12 cellular contexts compared by ENCODE assay signal in the genomic region with DNA sequence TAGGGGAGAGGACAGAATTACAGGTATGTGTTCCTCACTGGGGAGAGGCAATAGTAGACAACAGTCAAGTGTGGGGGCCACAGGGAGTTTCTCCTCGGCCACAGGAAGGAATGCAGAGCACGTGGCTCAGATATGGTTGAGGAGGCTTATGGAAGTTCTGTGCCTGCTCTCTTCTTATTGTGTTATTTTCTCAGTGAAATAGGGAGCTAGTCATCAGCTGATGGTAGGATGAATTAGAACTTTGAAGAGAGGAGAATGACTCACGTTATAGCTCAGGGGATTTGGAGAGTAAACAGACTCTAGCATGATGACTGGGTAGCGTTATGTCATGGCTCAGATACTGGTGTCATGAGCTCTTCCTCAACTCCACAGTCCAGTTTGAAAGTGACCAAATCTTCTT.
DNase-seq lines count a peak whose midpoint lies in the region; ATAC-seq, FAIRE-seq and TF ChIP-seq lines count a peak whose summit lies in the region.
"Had no signal": no experiment of that assay in that cellular context is flagged by ENCODE, and none has a peak within 500 bp of the region (broad histone marks: within the 10 kb centered on the region; RNA-seq: fewer than 3 reads in every experiment).

No MANE protein-coding gene starts in this region.

- H3K27me3 ChIP-seq in brain microvascular endothelial cell (replicated peaks) (no peaks in the 10 kb centered on the region), keratinocyte (ENCODE audit: control insufficient read depth, extremely low read depth, insufficient read depth, low read length) (no peaks in the 10 kb centered on the region)
- H3K27me3 ChIP-seq: BLaER1 had no signal

- no peaks in the 10 kb centered on the region for H4K20me1 ChIP-seq in keratinocyte (ENCODE audit: control insufficient read depth, extremely low read depth, insufficient read depth, low read length)
- H4K20me1 ChIP-seq: BLaER1 had no signal

- H3K9ac ChIP-seq in keratinocyte (ENCODE audit: control insufficient read depth, extremely low read depth, insufficient read depth, low read length) = no peak overlapping the region
- H3K9ac ChIP-seq: BLaER1 had no signal

- H3K36me3 ChIP-seq in brain microvascular endothelial cell (replicated peaks) (no peaks in the 10 kb centered on the region), keratinocyte (ENCODE audit: control insufficient read depth in 2 of 2, extremely low read depth in 1 of 2, insufficient read depth in 2 of 2, low read length in 2 of 2) (no peaks in the 10 kb centered on the region)
- H3K36me3 ChIP-seq: BLaER1 had no signal

- no peaks in the 10 kb centered on the region for H3K9me3 ChIP-seq in keratinocyte (ENCODE audit: control insufficient read depth, low read depth, low read length)
- H3K9me3 ChIP-seq: BLaER1 had no signal

- H2AFZ ChIP-seq in keratinocyte (ENCODE audit: control insufficient read depth, low read length) = no peak overlapping the region

- H3K79me2 ChIP-seq in keratinocyte (ENCODE audit: control insufficient read depth, insufficient read depth, low read length) = no peaks in the 10 kb centered on the region

- peaks cover 5% of the 10 kb centered on the region for H3K4me1 ChIP-seq in keratinocyte (ENCODE audit: control insufficient read depth, extremely low read depth, insufficient read depth, low read length)
- H3K4me1 ChIP-seq: BLaER1 had no signal

- H3K4me3 ChIP-seq in brain microvascular endothelial cell (ENCODE audit: low read depth, low read length) (no peak overlapping the region), keratinocyte (ENCODE audit: control insufficient read depth in 2 of 3, extremely low read depth in 1 of 3, insufficient read depth in 2 of 3, low read depth in 1 of 3, low read length in 3 of 3) (no peak overlapping the region)
- H3K4me3 ChIP-seq: BLaER1 had no signal

- dilution Hi-C loops in keratinocyte (cut with MboI; ENCODE audit: extremely low pct_ligation_motif_present, low sequenced_read_pairs) = no loop called here

- H3K4me2 ChIP-seq in keratinocyte (ENCODE audit: control insufficient read depth, extremely low read depth, insufficient read depth, low read depth, low read length) = peak overlapping the region; percentile 17
- H3K4me2 ChIP-seq: BLaER1 had no signal

- TF ChIP-seq CTCF in brain microvascular endothelial cell (IDR thresholded peaks at IDR 0.05; ENCODE audit: low read depth, low read length, missing control alignments) (no peak), keratinocyte (optimal IDR thresholded peaks at IDR 0.05 in 1 of 3, IDR thresholded peaks at IDR 0.05 in 1 of 3, conservative IDR thresholded peaks at IDR 0.05 in 1 of 3; ENCODE audit: extremely low read depth in 1 of 3, insufficient read depth in 2 of 3, low read length in 3 of 3) (no peak)

- DNase-seq in AG08395 (ENCODE audit: low spot score) (peak; percentile 86), HT1080 (ENCODE audit: low read depth) (peak; percentile 88), brain microvascular endothelial cell (peak; percentile 89), keratinocyte (ENCODE audit: low read depth, low spot score) (no peak), NCI-H69 (lab: John Stamatoyannopoulos, UW) (no peak)
- no peak for DNase-seq in stimulated activated CD4-positive, alpha-beta T cell treated with anti-CD3 and anti-CD28 coated beads, Interleukin-1b, Interleukin-23, amount 100 ng/mL, for 48 hours
- no peak for DNase-seq in activated CD4-positive, CD25-positive, alpha-beta regulatory T cell (lab: John Stamatoyannopoulos, UW)
- DNase-seq: GOT3; NCI-H524; stimulated activated naive B cell treated with anti-CD40 and anti-IgM and Interleukin-4, amounts not matched to agents 10 μg/mL and 1 μg/mL and 100 μg/mL, for 72 hours had no signal

- ATAC-seq in HG03565 (IDR thresholded peaks at IDR 0.05; ENCODE audit: unreplicated experiment) = no peak
- ATAC-seq: stimulated activated naive B cell treated with anti-CD40 and anti-IgM and Interleukin-4, amounts not matched to agents 10 μg/mL and 1 μg/mL and 100 μg/mL, for 72 hours had no signal

- in situ Hi-C loops in brain microvascular endothelial cell (cut with HindIII; ENCODE audit: low pct_ligation_motif_present, low sequenced_read_pairs) = no loop called here

- H3K9me1 ChIP-seq in keratinocyte (ENCODE audit: control insufficient read depth, extremely low read depth, insufficient read depth, low read length) = no peaks in the 10 kb centered on the region

- peak; percentile 74 for FAIRE-seq in keratinocyte (lab: Jason Lieb, UNC)

- peak overlapping the region; percentile 61 for H3K27ac ChIP-seq in brain microvascular endothelial cell
- peak overlapping the region; percentile 33 for H3K27ac ChIP-seq in keratinocyte (ENCODE audit: control insufficient read depth, insufficient read depth, low read length)
- H3K27ac ChIP-seq: BLaER1 had no signal

Comparison
In these comparisons a context has a peak if more than half of its experiments do, and no peak if none do; other contexts are left out.
1. DNase-seq: peak in AG08395 (single experiment), HT1080 (single experiment) and brain microvascular endothelial cell (single experiment); none in keratinocyte (single experiment), stimulated activated CD4-positive, alpha-beta T cell treated with anti-CD3 and anti-CD28 coated beads, Interleukin-1b, Interleukin-23, amount 100 ng/mL, for 48 hours (single experiment), NCI-H69 (single experiment) and activated CD4-positive, CD25-positive, alpha-beta regulatory T cell (0 of 4).